Comparison of ENCODE assay signal across 24 cellular contexts in genomic region chr2:180497621-180498152, GRCh38.
"Had no signal": no experiment of that assay in that cellular context is flagged by ENCODE, and none has a peak within 500 bp of the region (broad histone marks: within the 10 kb centered on the region; RNA-seq: fewer than 3 reads in every experiment).

No MANE protein-coding gene starts in this region.

- FAIRE-seq: endometrium, frontal cortex, kidney had no signal

- DNase-seq: colonic mucosa; cortex of kidney; effector CD8-positive, alpha-beta T cell; effector memory CD8-positive, alpha-beta T cell; endodermal cell; erythroblast; foreskin keratinocyte; heart left ventricle; hypothalamus; immature natural killer cell; islet precursor cell; kidney; kidney glomerular epithelial cell; left colon; left ventricle myocardium superior; lower lobe of right lung; mesenchymal stem cell; mucosa of descending colon; naive thymus-derived CD4-positive, alpha-beta T cell had no signal

- ATAC-seq: effector memory CD8-positive, alpha-beta T cell; esophagus mucosa; foreskin keratinocyte; gastroesophageal sphincter; heart left ventricle; left colon; left lung; left ventricle myocardium superior; lower lobe of right lung; mucosa of descending colon; naive thymus-derived CD4-positive, alpha-beta T cell had no signal
